1 cellular context compared by ENCODE assay signal in genomic region chr10:79128923-79129305, GRCh38.
TF ChIP-seq lines count a peak whose summit lies in the region.

No MANE protein-coding gene starts in this region.

TF ChIP-seq in H1, 55 proteins besides CTCF, POLR2A, EP300 and RAD21:
- TF ChIP-seq GABPA (IDR thresholded peaks at IDR 0.05; ENCODE audit: borderline replicate concordance, insufficient read depth, low read length) (no peak), NANOG (IDR thresholded peaks at IDR 0.05; ENCODE audit: insufficient read depth, low read depth, low read length, poor library complexity, severe bottlenecking) (no peak), ASH2L (IDR thresholded peaks at IDR 0.05; ENCODE audit: low read length) (no peak), CHD2 (IDR thresholded peaks at IDR 0.05; ENCODE audit: low read length) (no peak), ZNF274 (IDR thresholded peaks at IDR 0.05; ENCODE audit: borderline replicate concordance, extremely low read depth, low read length) (no peak), SUZ12 (IDR thresholded peaks at IDR 0.05; ENCODE audit: low read length) (no peak), EGR1 (IDR thresholded peaks at IDR 0.05; ENCODE audit: borderline replicate concordance, low read depth, low read length) (no peak), RFX5 (IDR thresholded peaks at IDR 0.05; ENCODE audit: borderline replicate concordance, low read depth, low read length) (no peak), HDAC2 (IDR thresholded peaks at IDR 0.05; ENCODE audit: borderline replicate concordance in 1 of 2, low read depth in 2 of 2, low read length in 2 of 2) (no peak), CTBP2 (IDR thresholded peaks at IDR 0.05; ENCODE audit: borderline replicate concordance, insufficient read depth, insufficient read length, low read length) (no peak), SP2 (IDR thresholded peaks at IDR 0.05; ENCODE audit: low read length) (no peak), MAFK (IDR thresholded peaks at IDR 0.05; ENCODE audit: low read depth, low read length) (no peak), BRCA1 (IDR thresholded peaks at IDR 0.05; ENCODE audit: low read depth, low read length) (no peak), SP4 (IDR thresholded peaks at IDR 0.05; ENCODE audit: low read length) (no peak), CBX8 (IDR thresholded peaks at IDR 0.05; ENCODE audit: borderline replicate concordance, low read depth, low read length) (no peak), KDM5A (IDR thresholded peaks at IDR 0.05; ENCODE audit: low read length) (no peak)
- TF ChIP-seq, protein P1, sequence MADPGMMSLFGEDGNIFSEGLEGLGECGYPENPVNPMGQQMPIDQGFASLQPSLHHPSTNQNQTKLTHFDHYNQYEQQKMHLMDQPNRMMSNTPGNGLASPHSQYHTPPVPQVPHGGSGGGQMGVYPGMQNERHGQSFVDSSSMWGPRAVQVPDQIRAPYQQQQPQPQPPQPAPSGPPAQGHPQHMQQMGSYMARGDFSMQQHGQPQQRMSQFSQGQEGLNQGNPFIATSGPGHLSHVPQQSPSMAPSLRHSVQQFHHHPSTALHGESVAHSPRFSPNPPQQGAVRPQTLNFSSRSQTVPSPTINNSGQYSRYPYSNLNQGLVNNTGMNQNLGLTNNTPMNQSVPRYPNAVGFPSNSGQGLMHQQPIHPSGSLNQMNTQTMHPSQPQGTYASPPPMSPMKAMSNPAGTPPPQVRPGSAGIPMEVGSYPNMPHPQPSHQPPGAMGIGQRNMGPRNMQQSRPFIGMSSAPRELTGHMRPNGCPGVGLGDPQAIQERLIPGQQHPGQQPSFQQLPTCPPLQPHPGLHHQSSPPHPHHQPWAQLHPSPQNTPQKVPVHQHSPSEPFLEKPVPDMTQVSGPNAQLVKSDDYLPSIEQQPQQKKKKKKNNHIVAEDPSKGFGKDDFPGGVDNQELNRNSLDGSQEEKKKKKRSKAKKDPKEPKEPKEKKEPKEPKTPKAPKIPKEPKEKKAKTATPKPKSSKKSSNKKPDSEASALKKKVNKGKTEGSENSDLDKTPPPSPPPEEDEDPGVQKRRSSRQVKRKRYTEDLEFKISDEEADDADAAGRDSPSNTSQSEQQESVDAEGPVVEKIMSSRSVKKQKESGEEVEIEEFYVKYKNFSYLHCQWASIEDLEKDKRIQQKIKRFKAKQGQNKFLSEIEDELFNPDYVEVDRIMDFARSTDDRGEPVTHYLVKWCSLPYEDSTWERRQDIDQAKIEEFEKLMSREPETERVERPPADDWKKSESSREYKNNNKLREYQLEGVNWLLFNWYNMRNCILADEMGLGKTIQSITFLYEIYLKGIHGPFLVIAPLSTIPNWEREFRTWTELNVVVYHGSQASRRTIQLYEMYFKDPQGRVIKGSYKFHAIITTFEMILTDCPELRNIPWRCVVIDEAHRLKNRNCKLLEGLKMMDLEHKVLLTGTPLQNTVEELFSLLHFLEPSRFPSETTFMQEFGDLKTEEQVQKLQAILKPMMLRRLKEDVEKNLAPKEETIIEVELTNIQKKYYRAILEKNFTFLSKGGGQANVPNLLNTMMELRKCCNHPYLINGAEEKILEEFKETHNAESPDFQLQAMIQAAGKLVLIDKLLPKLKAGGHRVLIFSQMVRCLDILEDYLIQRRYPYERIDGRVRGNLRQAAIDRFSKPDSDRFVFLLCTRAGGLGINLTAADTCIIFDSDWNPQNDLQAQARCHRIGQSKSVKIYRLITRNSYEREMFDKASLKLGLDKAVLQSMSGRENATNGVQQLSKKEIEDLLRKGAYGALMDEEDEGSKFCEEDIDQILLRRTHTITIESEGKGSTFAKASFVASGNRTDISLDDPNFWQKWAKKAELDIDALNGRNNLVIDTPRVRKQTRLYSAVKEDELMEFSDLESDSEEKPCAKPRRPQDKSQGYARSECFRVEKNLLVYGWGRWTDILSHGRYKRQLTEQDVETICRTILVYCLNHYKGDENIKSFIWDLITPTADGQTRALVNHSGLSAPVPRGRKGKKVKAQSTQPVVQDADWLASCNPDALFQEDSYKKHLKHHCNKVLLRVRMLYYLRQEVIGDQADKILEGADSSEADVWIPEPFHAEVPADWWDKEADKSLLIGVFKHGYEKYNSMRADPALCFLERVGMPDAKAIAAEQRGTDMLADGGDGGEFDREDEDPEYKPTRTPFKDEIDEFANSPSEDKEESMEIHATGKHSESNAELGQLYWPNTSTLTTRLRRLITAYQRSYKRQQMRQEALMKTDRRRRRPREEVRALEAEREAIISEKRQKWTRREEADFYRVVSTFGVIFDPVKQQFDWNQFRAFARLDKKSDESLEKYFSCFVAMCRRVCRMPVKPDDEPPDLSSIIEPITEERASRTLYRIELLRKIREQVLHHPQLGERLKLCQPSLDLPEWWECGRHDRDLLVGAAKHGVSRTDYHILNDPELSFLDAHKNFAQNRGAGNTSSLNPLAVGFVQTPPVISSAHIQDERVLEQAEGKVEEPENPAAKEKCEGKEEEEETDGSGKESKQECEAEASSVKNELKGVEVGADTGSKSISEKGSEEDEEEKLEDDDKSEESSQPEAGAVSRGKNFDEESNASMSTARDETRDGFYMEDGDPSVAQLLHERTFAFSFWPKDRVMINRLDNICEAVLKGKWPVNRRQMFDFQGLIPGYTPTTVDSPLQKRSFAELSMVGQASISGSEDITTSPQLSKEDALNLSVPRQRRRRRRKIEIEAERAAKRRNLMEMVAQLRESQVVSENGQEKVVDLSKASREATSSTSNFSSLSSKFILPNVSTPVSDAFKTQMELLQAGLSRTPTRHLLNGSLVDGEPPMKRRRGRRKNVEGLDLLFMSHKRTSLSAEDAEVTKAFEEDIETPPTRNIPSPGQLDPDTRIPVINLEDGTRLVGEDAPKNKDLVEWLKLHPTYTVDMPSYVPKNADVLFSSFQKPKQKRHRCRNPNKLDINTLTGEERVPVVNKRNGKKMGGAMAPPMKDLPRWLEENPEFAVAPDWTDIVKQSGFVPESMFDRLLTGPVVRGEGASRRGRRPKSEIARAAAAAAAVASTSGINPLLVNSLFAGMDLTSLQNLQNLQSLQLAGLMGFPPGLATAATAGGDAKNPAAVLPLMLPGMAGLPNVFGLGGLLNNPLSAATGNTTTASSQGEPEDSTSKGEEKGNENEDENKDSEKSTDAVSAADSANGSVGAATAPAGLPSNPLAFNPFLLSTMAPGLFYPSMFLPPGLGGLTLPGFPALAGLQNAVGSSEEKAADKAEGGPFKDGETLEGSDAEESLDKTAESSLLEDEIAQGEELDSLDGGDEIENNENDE (IDR thresholded peaks at IDR 0.05; ENCODE audit: insufficient replicate concordance, low read length): no peak
